ENCODE assay signal across 8 cellular contexts in the genomic region with DNA sequence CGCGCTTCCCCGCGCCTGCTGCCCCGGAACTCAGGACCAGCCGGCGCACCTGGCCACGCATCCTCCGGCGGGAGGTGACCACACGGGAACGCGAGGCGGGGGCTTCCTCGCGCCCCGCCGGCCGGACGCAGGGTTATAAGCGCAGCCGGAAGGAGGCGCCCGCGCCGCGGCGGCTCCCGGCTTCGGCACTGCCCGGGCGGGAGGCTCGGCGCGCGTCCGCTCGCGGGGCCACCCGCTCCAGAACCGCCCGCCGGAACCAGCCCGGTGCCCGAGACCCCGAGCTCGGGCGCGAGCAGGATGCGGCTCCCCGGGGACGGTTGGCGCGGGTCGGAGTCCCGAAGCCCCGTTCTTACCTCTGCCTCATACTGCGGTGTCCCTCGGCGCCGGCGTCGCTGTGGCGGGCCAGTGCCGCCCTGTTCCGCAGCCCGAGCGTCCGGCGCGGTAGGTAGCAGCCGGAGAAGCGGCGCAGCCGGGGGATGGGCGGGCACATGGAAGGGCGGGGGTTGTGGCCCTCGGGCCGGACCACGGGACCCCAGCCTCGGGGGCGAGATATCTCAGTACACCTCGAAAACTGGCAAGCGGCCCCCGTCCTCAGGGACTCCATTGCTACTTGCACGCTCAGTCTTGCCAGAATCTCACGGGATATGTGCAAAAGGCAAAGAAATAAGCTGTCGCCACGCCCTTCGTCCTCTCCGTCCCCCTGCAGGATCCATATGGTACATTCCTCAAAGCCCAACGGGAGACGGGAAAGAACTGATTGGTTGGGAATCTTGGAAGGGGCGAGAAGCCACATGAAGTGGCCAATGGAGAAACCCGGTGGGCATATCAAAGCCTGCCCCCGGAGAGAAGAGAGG. TPM values are rescaled to one million over a fixed set of nuclear protein-coding genes. Genes with fewer than 3 reads are reported as not detected.
DNase-seq lines count a peak whose midpoint lies in the region; ATAC-seq and TF ChIP-seq lines count a peak whose summit lies in the region.

No MANE protein-coding gene starts in this region.

- H3K4me3 ChIP-seq in epithelial cell of esophagus (ENCODE audit: low read length), result peak overlapping the region; percentile 67
- H3K4me3 ChIP-seq in mesodermal cell (ENCODE audit: extremely low read depth, insufficient read depth, low read length, poor library complexity, severe bottlenecking), result peak overlapping the region; percentile 73

- no peaks in the 10 kb centered on the region for H3K9me3 ChIP-seq in mesodermal cell (ENCODE audit: control insufficient read depth, low read length)

- peaks cover 5% of the 10 kb centered on the region for H3K36me3 Mint-ChIP-seq in activated T-cell treated with anti-CD3 and anti-CD28 coated beads, Interleukin-2, amount 50 U/mL, for 24 hours (ENCODE audit: low read depth)

- peak overlapping the region; percentile 99 for H3K27ac ChIP-seq in mesodermal cell (ENCODE audit: low read depth, low read length, severe bottlenecking)

- H3K4me1 ChIP-seq in mesodermal cell (ENCODE audit: control insufficient read depth, insufficient read depth, low read length, poor library complexity, severe bottlenecking), result peaks cover 11% of the 10 kb centered on the region

- H3K36me3 ChIP-seq in mesodermal cell (ENCODE audit: control insufficient read depth, insufficient read depth, low read length), result no peaks in the 10 kb centered on the region

- H3K27me3 Mint-ChIP-seq in activated T-cell treated with anti-CD3 and anti-CD28 coated beads, Interleukin-2, amount 50 U/mL, for 24 hours, result peaks cover 5% of the 10 kb centered on the region

- DNase-seq in GM04504 (ENCODE audit: low read depth) (peak; percentile 97), KBM-7 (peak; percentile 97), OCI-M2 (lab: John Stamatoyannopoulos, UW; ENCODE audit: unreplicated experiment) (peak; percentile 52), epithelial cell of esophagus (ENCODE audit: low read depth) (peak; percentile 95)
- peak; percentile 88 for DNase-seq in activated T-cell treated with anti-CD3 and anti-CD28 coated beads, Interleukin-2, amount 50 U/mL, for 24 hours
- peak; percentile 26 for DNase-seq in stimulated activated CD8-positive, alpha-beta memory T cell treated with anti-CD3 and anti-CD28 coated beads, Interleukin-15, amount 100 ng/mL, for 24 hours (ENCODE audit: low read depth)

- in situ Hi-C loops in KBM-7 (cut with MboI; ENCODE audit: low pct_unique_long_range_greater_than_20kb, low sequenced_read_pairs), result no loop called here

- 0% methylated on average over 82 to 87 of the region's 96 CpGs for WGBS in mesodermal cell (ENCODE audit: insufficient coverage in 2 of 2), 2 experiments

- no peak for ATAC-seq in GM21423 (IDR thresholded peaks at IDR 0.05; ENCODE audit: unreplicated experiment)

- H3K4me1 Mint-ChIP-seq in activated T-cell treated with anti-CD3 and anti-CD28 coated beads, Interleukin-2, amount 50 U/mL, for 24 hours (ENCODE audit: low read depth), result peaks cover 48% of the 10 kb centered on the region

- H3K9me3 Mint-ChIP-seq in activated T-cell treated with anti-CD3 and anti-CD28 coated beads, Interleukin-2, amount 50 U/mL, for 24 hours, result no peaks in the 10 kb centered on the region

- TF ChIP-seq CTCF in epithelial cell of esophagus (IDR thresholded peaks at IDR 0.05; ENCODE audit: insufficient read depth, low read depth, low read length, missing control alignments), result peak; percentile 24

- H3K27ac Mint-ChIP-seq in activated T-cell treated with anti-CD3 and anti-CD28 coated beads, Interleukin-2, amount 50 U/mL, for 24 hours, result peak overlapping the region; percentile 97

- peak overlapping the region; percentile 87 for H3K4me3 Mint-ChIP-seq in activated T-cell treated with anti-CD3 and anti-CD28 coated beads, Interleukin-2, amount 50 U/mL, for 24 hours

RNA-seq across cellular contexts. Expression of a gene that starts 23.1 kb away (rescaled TPM):
- 18.3 TPM for polyA plus RNA-seq in mesodermal cell (2013, experiment 1 of 2)
- polyA plus RNA-seq in mesodermal cell (2013, experiment 2 of 2), result 16.6 TPM

Comparison
In these comparisons a context has a peak if more than half of its experiments do, and no peak if none do; other contexts are left out.
1. DNase-seq: peak in every context shown above with its lines; median percentile 97 in GM04504; 97 in KBM-7; 95 in epithelial cell of esophagus; 88 in activated T-cell treated with anti-CD3 and anti-CD28 coated beads, Interleukin-2, amount 50 U/mL, for 24 hours; 52 in OCI-M2; 26 in stimulated activated CD8-positive, alpha-beta memory T cell treated with anti-CD3 and anti-CD28 coated beads, Interleukin-15, amount 100 ng/mL, for 24 hours.